In the genomic region with DNA sequence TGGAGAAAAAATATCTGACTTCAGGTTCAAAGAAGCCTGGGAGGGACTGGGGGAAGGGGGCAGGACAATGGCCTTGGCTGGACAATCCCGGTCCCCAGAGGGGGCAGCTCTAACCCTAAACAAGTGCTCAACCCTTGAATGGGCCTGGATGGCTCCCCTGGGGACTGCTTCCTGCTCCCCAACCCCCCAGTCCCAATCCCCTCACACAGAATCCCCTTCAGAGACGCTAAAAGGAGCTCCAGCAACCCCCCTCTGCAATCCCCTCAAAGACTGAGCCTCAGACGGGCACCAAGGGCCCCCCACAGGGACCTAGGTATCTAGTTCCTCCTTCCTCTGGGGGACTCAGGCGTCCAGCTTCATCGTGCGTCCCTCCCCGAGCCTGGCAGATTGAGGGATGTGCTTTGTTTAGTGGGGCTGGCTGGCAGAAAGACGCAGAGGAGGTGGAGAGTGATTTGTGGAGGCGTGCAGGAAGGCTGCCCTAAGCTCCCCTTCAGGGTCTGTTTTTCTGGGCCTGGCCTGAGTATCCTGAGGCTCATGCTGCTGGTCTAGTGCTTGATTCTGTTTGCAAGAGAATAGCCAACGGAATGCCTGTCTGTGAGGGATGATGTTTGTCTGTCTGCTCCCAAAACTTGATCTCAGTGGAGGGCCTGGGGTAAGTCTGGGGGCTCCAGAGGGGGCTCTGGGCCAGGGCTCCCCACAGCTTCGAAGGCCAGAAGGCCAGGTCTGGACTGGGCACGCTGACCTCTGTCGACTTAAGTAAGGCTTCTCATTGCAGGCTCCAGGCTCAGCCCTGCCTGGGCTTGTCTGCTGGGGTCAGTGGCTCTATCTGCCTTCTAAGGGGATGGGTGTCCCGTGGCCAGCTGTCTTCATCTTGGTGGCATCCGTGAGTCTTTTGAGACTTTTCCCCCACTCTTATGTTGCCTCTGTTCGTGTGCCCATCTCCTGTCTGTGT, we compare ENCODE assay signal across 38 cellular contexts. TPM values are rescaled to one million over a fixed set of nuclear protein-coding genes. Genes with fewer than 3 reads are reported as not detected.
A peak's percentile ranks its signal among the peaks of the same experiment; 100 is the strongest.
DNase-seq lines count a peak whose midpoint lies in the region; ATAC-seq and TF ChIP-seq lines count a peak whose summit lies in the region.
"Had no signal": no experiment of that assay in that cellular context is flagged by ENCODE, and none has a peak within 500 bp of the region (broad histone marks: within the 10 kb centered on the region; RNA-seq: fewer than 3 reads in every experiment).

No MANE protein-coding gene starts in this region.

- no peak overlapping the region for H3K4me3 ChIP-seq in HEK293 (ENCODE audit: low read depth, low read length)
- peak overlapping the region; percentile 75 for H3K4me3 ChIP-seq in iPS-18a (ENCODE audit: low read length)
- H3K4me3 ChIP-seq: esophagus muscularis mucosa, MG63, psoas muscle, transverse colon had no signal

- H3K4me1 Mint-ChIP-seq in activated T-helper 17 cell treated with anti-CD3 and anti-CD28 coated beads, Interleukin-2, amount 50 U/mL, for 72 hours: peaks cover 5% of the 10 kb centered on the region
- peaks cover 14% of the 10 kb centered on the region for H3K4me1 Mint-ChIP-seq in MCF 10A (ENCODE audit: insufficient read depth, unreplicated experiment)
- H3K4me1 Mint-ChIP-seq: mesothelial cell of epicardium, naive B cell had no signal

- peak overlapping the region; percentile 95 for H3K9ac ChIP-seq in iPS-18a (ENCODE audit: low read length)
- H3K9ac ChIP-seq: SK-N-SH had no signal

- no peaks in the 10 kb centered on the region for H3K9me3 Mint-ChIP-seq in activated T-helper 17 cell treated with anti-CD3 and anti-CD28 coated beads, Interleukin-2, amount 50 U/mL, for 72 hours
- no peaks in the 10 kb centered on the region for H3K9me3 Mint-ChIP-seq in MCF 10A (ENCODE audit: unreplicated experiment)
- H3K9me3 Mint-ChIP-seq: activated naive CD4-positive, alpha-beta T cell treated with anti-CD3 and anti-CD28 coated beads, Interleukin-2, amount 50 U/mL, for 24 hours; activated T-helper 1 cell treated with anti-CD3 and anti-CD28 coated beads, Interleukin-12 subunit alpha, Interleukin-12 subunit beta, Interleukin-2, Interleukin-4 antibody, amounts not matched to agents 30 ng/mL and 10 ng/mL and 1 ng/mL, durations not matched to agents 14 hours and 24 hours and 36 hours; brain; mesothelial cell of epicardium; naive B cell had no signal

- no peaks in the 10 kb centered on the region for H3K36me3 Mint-ChIP-seq in activated T-helper 17 cell treated with anti-CD3 and anti-CD28 coated beads, Interleukin-2, amount 50 U/mL, for 72 hours (ENCODE audit: low read depth)
- peaks cover 5% of the 10 kb centered on the region for H3K36me3 Mint-ChIP-seq in MCF 10A (ENCODE audit: insufficient read depth, unreplicated experiment)
- H3K36me3 Mint-ChIP-seq: activated naive CD4-positive, alpha-beta T cell treated with anti-CD3 and anti-CD28 coated beads, Interleukin-2, amount 50 U/mL, for 24 hours; brain; mesothelial cell of epicardium; naive B cell had no signal

- BruUV-seq in MCF 10A (replicated peaks; lab: Mats Ljungman, UMichigan): no TSS peak

- POLR2A ChIA-PET in HEK293 (lab: Yijun Ruan, JAX) (interaction anchor here (0.6 to 1.1 kb wide), 2 partner anchors 13 to 32 kb away, joined by 3 read pairs; no protein-coding TSS in a partner anchor), MCF 10A (lab: Yijun Ruan, JAX) (interaction anchor here (0.5 to 1.3 kb wide), 2 partner anchors 14 to 264 kb away, joined by 3 read pairs; a partner anchor contains a TSS)

- H3K27ac Mint-ChIP-seq in activated T-helper 17 cell treated with anti-CD3 and anti-CD28 coated beads, Interleukin-2, amount 50 U/mL, for 72 hours: peak overlapping the region; percentile 38
- H3K27ac Mint-ChIP-seq in MCF 10A (ENCODE audit: low read depth, unreplicated experiment): no peak overlapping the region
- H3K27ac Mint-ChIP-seq: activated naive CD4-positive, alpha-beta T cell treated with anti-CD3 and anti-CD28 coated beads, Interleukin-2, amount 50 U/mL, for 24 hours; activated T-helper 1 cell treated with anti-CD3 and anti-CD28 coated beads, Interleukin-12 subunit alpha, Interleukin-12 subunit beta, Interleukin-2, Interleukin-4 antibody, amounts not matched to agents 30 ng/mL and 10 ng/mL and 1 ng/mL, durations not matched to agents 14 hours and 24 hours and 36 hours; mesothelial cell of epicardium had no signal

- DNase-seq in posterior vena cava (ENCODE audit: low spot score): peak; percentile 58
- no peak for DNase-seq in MCF 10A (ENCODE audit: unreplicated experiment)
- no peak for DNase-seq in activated gamma-delta T cell treated with Interleukin-2 at 50 U/mL for 16 hours
- DNase-seq: activated CD4-positive, alpha-beta T cell treated with anti-CD3 and anti-CD28 coated beads, Interleukin-2, amount 50 U/mL, for 4 hours; amniotic stem cell; cerebellar nuclear complex; dermis blood vessel endothelial cell; DMS79; foreskin fibroblast; GF-D8; head of caudate nucleus; KG1; kidney; MG63; naive B cell; NCI-H1105 treated with DMSO at 0.1 percent for 48 hours; NCI-H2029; NCI-H526; PC-3; psoas muscle; SK-N-SH; stimulated activated CD4-positive, alpha-beta T cell treated with anti-CD3 and anti-CD28 coated beads, Interleukin-4, amount 100 ng/mL, for 1 hour; transverse colon had no signal

- no peak overlapping the region for H3K4me3 Mint-ChIP-seq in activated T-helper 17 cell treated with anti-CD3 and anti-CD28 coated beads, Interleukin-2, amount 50 U/mL, for 72 hours
- no peak overlapping the region for H3K4me3 Mint-ChIP-seq in MCF 10A (ENCODE audit: unreplicated experiment)
- H3K4me3 Mint-ChIP-seq: activated naive CD4-positive, alpha-beta T cell treated with anti-CD3 and anti-CD28 coated beads, Interleukin-2, amount 50 U/mL, for 24 hours; activated T-helper 1 cell treated with anti-CD3 and anti-CD28 coated beads, Interleukin-12 subunit alpha, Interleukin-12 subunit beta, Interleukin-2, Interleukin-4 antibody, amounts not matched to agents 30 ng/mL and 10 ng/mL and 1 ng/mL, durations not matched to agents 14 hours and 24 hours and 36 hours; brain; mesothelial cell of epicardium had no signal

- TF ChIP-seq CTCF in HEK293 (tag by site-specific recombination; IDR thresholded peaks at IDR 0.05) (no peak), MCF 10A (IDR thresholded peaks at IDR 0.05; ENCODE audit: unreplicated experiment) (no peak)

- intact Hi-C loops in posterior vena cava (cut with DNase I) (no loop called here), MCF 10A (cut with micrococcal nuclease) (no loop called here)

- H3K4me1 ChIP-seq in HEK293 (ENCODE audit: control insufficient read depth, insufficient read depth, low read length) (no peaks in the 10 kb centered on the region), iPS-18a (ENCODE audit: control insufficient read depth, low read depth, low read length) (peaks cover 27% of the 10 kb centered on the region)
- H3K4me1 ChIP-seq: psoas muscle, transverse colon had no signal

- H3K27me3 Mint-ChIP-seq in activated T-helper 17 cell treated with anti-CD3 and anti-CD28 coated beads, Interleukin-2, amount 50 U/mL, for 72 hours: no peaks in the 10 kb centered on the region
- no peaks in the 10 kb centered on the region for H3K27me3 Mint-ChIP-seq in MCF 10A (ENCODE audit: insufficient read depth, unreplicated experiment)
- H3K27me3 Mint-ChIP-seq: activated naive CD4-positive, alpha-beta T cell treated with anti-CD3 and anti-CD28 coated beads, Interleukin-2, amount 50 U/mL, for 24 hours; naive B cell had no signal

- no peaks in the 10 kb centered on the region for H3K27me3 ChIP-seq in iPS-18a (ENCODE audit: control insufficient read depth, insufficient read depth, low read length)
- H3K27me3 ChIP-seq: MG63, transverse colon had no signal

- H3K27ac ChIP-seq in HEK293 (ENCODE audit: extremely low read depth, low read depth, low read length): no peak overlapping the region
- H3K27ac ChIP-seq in iPS-18a (ENCODE audit: low read length): peak overlapping the region; percentile 97
- H3K27ac ChIP-seq: C4-2B, esophagus muscularis mucosa, psoas muscle, transverse colon had no signal

- H3K9me3 ChIP-seq in HEK293 (ENCODE audit: control insufficient read depth, insufficient read depth, low read depth, low read length): no peaks in the 10 kb centered on the region
- no peaks in the 10 kb centered on the region for H3K9me3 ChIP-seq in iPS-18a (ENCODE audit: control insufficient read depth, low read depth, low read length)
- H3K9me3 ChIP-seq: esophagus muscularis mucosa, MG63, psoas muscle, SK-N-SH, transverse colon had no signal

- CTCF ChIA-PET in HEK293 (lab: Yijun Ruan, JAX): interaction anchor here (0.6 to 1.1 kb wide), 3 partner anchors 12 to 45 kb away, joined by 3 to 6 read pairs (median 4); no protein-coding TSS in a partner anchor
- CTCF ChIA-PET in MCF 10A (lab: Yijun Ruan, JAX): interaction anchor here (0.6 to 1.2 kb wide), 2 partner anchors 44 to 270 kb away, joined by 3 to 4 read pairs; no protein-coding TSS in a partner anchor

- no peak for ATAC-seq in activated T-helper 17 cell treated with anti-CD3 and anti-CD28 coated beads, Interleukin-2, amount 50 U/mL, for 72 hours (replicated peaks)
- no peak for ATAC-seq in HG02588 (IDR thresholded peaks at IDR 0.05; ENCODE audit: unreplicated experiment)
- ATAC-seq: activated CD4-positive, CD25-positive, alpha-beta regulatory T cell treated with anti-CD3 and anti-CD28 coated beads, Interleukin-2, amount 50 U/mL, for 24 hours; PC-3; psoas muscle; Right ventricle myocardium inferior had no signal

- H3K36me3 ChIP-seq in HEK293 (ENCODE audit: control insufficient read depth in 2 of 2, insufficient read depth in 1 of 2, low read length in 2 of 2) (no peaks in the 10 kb centered on the region; a peak in 1 of 3 replicates), iPS-18a (ENCODE audit: control insufficient read depth, low read depth, low read length) (peaks cover 3% of the 10 kb centered on the region)
- H3K36me3 ChIP-seq: esophagus muscularis mucosa, MG63, transverse colon had no signal

TF ChIP-seq in HEK293, 187 proteins besides CTCF, POLR2A, EP300 and RAD21 (continues in another document):
- no peak for TF ChIP-seq ZNF561 (tag by site-specific recombination; IDR thresholded peaks at IDR 0.05; ENCODE audit: borderline replicate concordance)

RNA-seq across cellular contexts. Expression of a gene that starts 1.7 kb away (rescaled TPM):
- total RNA-seq in activated T-helper 17 cell treated with anti-CD3 and anti-CD28 coated beads, Interleukin-2, amount 50 U/mL, for 72 hours: under 1 TPM in 1 of 2 donors, not detected in 1; 0.16 TPM
- total RNA-seq in posterior vena cava: not detected
- 1.5 and 2.0 TPM in 2 replicates for total RNA-seq in MCF 10A (2022)
- total RNA-seq: activated T-helper 1 cell treated with anti-CD3 and anti-CD28 coated beads, Interleukin-12 subunit alpha, Interleukin-12 subunit beta, Interleukin-2, Interleukin-4 antibody, amounts not matched to agents 30 ng/mL and 10 ng/mL and 1 ng/mL, durations not matched to agents 14 hours and 24 hours and 36 hours; mesothelial cell of epicardium; PC-3; T-helper 1 cell treated with Interleukin-12 subunit alpha and Interleukin-12 subunit beta and Interleukin-4 antibody, amounts not matched to agents 30 ng/mL and 1 ng/mL, for 36 hours had no signal

RNA-seq across cellular contexts. Expression of a gene that starts 13.8 kb away (rescaled TPM):
- total RNA-seq in activated T-helper 17 cell treated with anti-CD3 and anti-CD28 coated beads, Interleukin-2, amount 50 U/mL, for 72 hours: 100 to 1,000 TPM in 1 of 2 donors, 10 to 100 TPM in 1; 91.1 to 125 TPM
- 1 to 10 TPM; 3.0 to 4.8 TPM for total RNA-seq in posterior vena cava
- total RNA-seq in MCF 10A (2022): 3.6 and 6.5 TPM in 2 replicates

RNA-seq across cellular contexts. Expression of a gene that starts 14.6 kb away (rescaled TPM):
- 10 to 100 TPM; 52.4 to 85.5 TPM for total RNA-seq in activated T-helper 17 cell treated with anti-CD3 and anti-CD28 coated beads, Interleukin-2, amount 50 U/mL, for 72 hours
- total RNA-seq in posterior vena cava (10 to 100 TPM in 1 of 2 donors, 1 to 10 TPM in 1; 9.6 to 13.4 TPM), MCF 10A (2022) (18.4 and 21.4 TPM in 2 replicates)

RNA-seq across cellular contexts. Expression of a gene that starts 33.3 kb away (rescaled TPM):
- total RNA-seq in activated T-helper 17 cell treated with anti-CD3 and anti-CD28 coated beads, Interleukin-2, amount 50 U/mL, for 72 hours: not detected
- not detected for total RNA-seq in posterior vena cava
- total RNA-seq in MCF 10A (2022): not detected in 2 replicates
- total RNA-seq: activated T-helper 1 cell treated with anti-CD3 and anti-CD28 coated beads, Interleukin-12 subunit alpha, Interleukin-12 subunit beta, Interleukin-2, Interleukin-4 antibody, amounts not matched to agents 30 ng/mL and 10 ng/mL and 1 ng/mL, durations not matched to agents 14 hours and 24 hours and 36 hours; dermis blood vessel endothelial cell; esophagus muscularis mucosa; HT-29; kidney; liver; mesothelial cell of epicardium; PC-3; psoas muscle; Right ventricle myocardium inferior; T-helper 1 cell treated with Interleukin-12 subunit alpha and Interleukin-12 subunit beta and Interleukin-4 antibody, amounts not matched to agents 30 ng/mL and 1 ng/mL, for 36 hours; transverse colon had no signal

RNA-seq across cellular contexts. Expression of a gene that starts 52.0 kb away (rescaled TPM):
- total RNA-seq in activated T-helper 17 cell treated with anti-CD3 and anti-CD28 coated beads, Interleukin-2, amount 50 U/mL, for 72 hours: not detected
- total RNA-seq in posterior vena cava (not detected), MCF 10A (2022) (0.16 TPM in 1 of 2 replicates, not detected in the other)
- total RNA-seq: activated T-helper 1 cell treated with anti-CD3 and anti-CD28 coated beads, Interleukin-12 subunit alpha, Interleukin-12 subunit beta, Interleukin-2, Interleukin-4 antibody, amounts not matched to agents 30 ng/mL and 10 ng/mL and 1 ng/mL, durations not matched to agents 14 hours and 24 hours and 36 hours; dermis blood vessel endothelial cell; esophagus muscularis mucosa; liver; mesothelial cell of epicardium; psoas muscle; Right ventricle myocardium inferior; T-helper 1 cell treated with Interleukin-12 subunit alpha and Interleukin-12 subunit beta and Interleukin-4 antibody, amounts not matched to agents 30 ng/mL and 1 ng/mL, for 36 hours; transverse colon had no signal

Comparison
In these comparisons a context has a peak if more than half of its experiments do, and no peak if none do; other contexts are left out.
1. RNA of a gene that starts 13.8 kb away (total RNA-seq): 91.1 to 125 TPM in activated T-helper 17 cell treated with anti-CD3 and anti-CD28 coated beads, Interleukin-2, amount 50 U/mL, for 72 hours; 3.6 to 6.5 TPM in MCF 10A and 3.0 to 4.8 TPM in posterior vena cava; every median in the first group is over 10 times any median in the second.